1 cellular context compared by ENCODE assay signal in genomic region chr3:169147246-169148008, GRCh38.
TF ChIP-seq lines count a peak whose summit lies in the region.

No MANE protein-coding gene starts in this region.

TF ChIP-seq in GM12878, 131 proteins besides CTCF, POLR2A, EP300 and RAD21 (continued from another document):
- TF ChIP-seq E4F1 (IDR thresholded peaks at IDR 0.05; ENCODE audit: borderline replicate concordance, partially characterized antibody) (no peak), KAT2A (conservative IDR thresholded peaks at IDR 0.05; ENCODE audit: control insufficient read depth, low read depth, low read length) (no peak), SMAD1 (IDR thresholded peaks at IDR 0.05; ENCODE audit: low read depth, partially characterized antibody) (no peak), MTA2 (IDR thresholded peaks at IDR 0.05; ENCODE audit: low read depth) (no peak), ZNF384 (IDR thresholded peaks at IDR 0.05; ENCODE audit: borderline replicate concordance, low read depth, low read length) (no peak), RELB (IDR thresholded peaks at IDR 0.05; ENCODE audit: low read depth) (no peak), NFYA (IDR thresholded peaks at IDR 0.05; ENCODE audit: borderline replicate concordance, low read depth, low read length) (no peak)
TF ChIP-seq in GM12878: peak in this region for 0.
